In genomic region chr7:135974667-135975066, GRCh38 we compare ENCODE assay signal across 10 cellular contexts. TPM values are rescaled to one million over a fixed set of nuclear protein-coding genes. Genes with fewer than 3 reads are reported as not detected.
A peak's percentile ranks its signal among the peaks of the same experiment; 100 is the strongest.
DNase-seq lines count a peak whose midpoint lies in the region; ATAC-seq and TF ChIP-seq lines count a peak whose summit lies in the region.
"Had no signal": no experiment of that assay in that cellular context is flagged by ENCODE, and none has a peak within 500 bp of the region (broad histone marks: within the 10 kb centered on the region; RNA-seq: fewer than 3 reads in every experiment).

No MANE protein-coding gene starts in this region.

- no peak overlapping the region for H2AK5ac ChIP-seq in H9 (ENCODE audit: insufficient read length, low read length)

- H2AFZ ChIP-seq in H9 (ENCODE audit: low read length) = no peak overlapping the region

- H4K5ac ChIP-seq in H9 (ENCODE audit: insufficient read length, low read depth, low read length) = no peak overlapping the region

- H3K4me2 ChIP-seq in BLaER1 (peak overlapping the region; percentile 92), H9 (ENCODE audit: insufficient read depth, insufficient read length, low read length) (no peak overlapping the region)

- no peak overlapping the region for H3K18ac ChIP-seq in H9 (ENCODE audit: insufficient read length, low read depth, low read length)

- H3K4me1 Mint-ChIP-seq in T-helper 17 cell (peaks cover 40% of the 10 kb centered on the region), memory B cell (peaks cover 36% of the 10 kb centered on the region), H9 (peaks cover 8 to 10% of the 10 kb centered on the region in 2 experiments)

- TF ChIP-seq CTCF in GM12864 (IDR thresholded peaks at IDR 0.05; ENCODE audit: low read depth, low read length, missing control alignments) (no peak), H9 (conservative IDR thresholded peaks at IDR 0.05) (no peak)

- H3K4me1 ChIP-seq in BLaER1 = peaks cover 58% of the 10 kb centered on the region
- H3K4me1 ChIP-seq in H9 (ENCODE audit: insufficient read depth, low read length) = no peaks in the 10 kb centered on the region; the same call in 1 of the 2 replicates

- H3K27me3 Mint-ChIP-seq in T-helper 17 cell (no peaks in the 10 kb centered on the region), memory B cell (no peaks in the 10 kb centered on the region), H9 (ENCODE audit: low read depth) (no peaks in the 10 kb centered on the region; the same call in 1 of the 2 replicates)

- H3K14ac ChIP-seq in H9 (ENCODE audit: insufficient read depth, low read length) = no peak overlapping the region

- peaks cover 69% of the 10 kb centered on the region for H4K20me1 ChIP-seq in BLaER1
- H4K20me1 ChIP-seq in H9 (ENCODE audit: control insufficient read depth, insufficient read depth, insufficient read length) = no peaks in the 10 kb centered on the region

- H3K36me3 ChIP-seq in BLaER1 = peaks cover 22% of the 10 kb centered on the region
- H3K36me3 ChIP-seq: ovary had no signal

- peaks cover 2% of the 10 kb centered on the region for H3K79me1 ChIP-seq in H9 (ENCODE audit: insufficient read depth, low read depth, low read length, poor library complexity, severe bottlenecking)

- no peak overlapping the region for H4K8ac ChIP-seq in H9 (replicated peaks; ENCODE audit: insufficient read length, low read depth, low read length)

- H3K9me3 Mint-ChIP-seq in memory B cell = no peaks in the 10 kb centered on the region
- peaks cover 0 to 4% of the 10 kb centered on the region in 2 experiments; a peak in 3 of 5 replicates for H3K9me3 Mint-ChIP-seq in H9

- peaks cover 6% of the 10 kb centered on the region for H3K36me3 Mint-ChIP-seq in T-helper 17 cell (ENCODE audit: low read depth)
- H3K36me3 Mint-ChIP-seq in memory B cell = peaks cover 14% of the 10 kb centered on the region
- H3K36me3 Mint-ChIP-seq in H9 (ENCODE audit: insufficient read depth in 1 of 3, low read depth in 3 of 3) = peaks cover 0 to 7% (median 2%) of the 10 kb centered on the region in 3 experiments; a peak in 3 of 7 replicates

- H2BK12ac ChIP-seq in H9 (ENCODE audit: insufficient read length, low read depth, low read length) = no peak overlapping the region

- no peak overlapping the region for H3K56ac ChIP-seq in H9 (ENCODE audit: insufficient read length, low read depth, low read length)

- DNase-seq in GM12864 (ENCODE audit: low read depth) (no peak), T-helper 17 cell (no peak), memory B cell (ENCODE audit: low spot score in 2 of 2) (no peak), H9 (no peak)
- DNase-seq: ovary; stimulated activated CD4-positive, alpha-beta T cell treated with anti-CD3 and anti-CD28 coated beads, Interleukin-4, amount 100 ng/mL, for 1 hour had no signal

- H3K9ac ChIP-seq in BLaER1 (no peak overlapping the region), H9 (ENCODE audit: extremely low read depth, insufficient read length, low read length) (no peak overlapping the region)

- no peak overlapping the region for H2BK120ac ChIP-seq in H9 (ENCODE audit: low read depth, low read length, poor library complexity, severe bottlenecking)

- no peak for ATAC-seq in T-helper 17 cell
- no peak for ATAC-seq in memory B cell (ENCODE audit: low read depth)
- no peak for ATAC-seq in GM21619 (IDR thresholded peaks at IDR 0.05; ENCODE audit: unreplicated experiment)
- ATAC-seq in GM18873 (IDR thresholded peaks at IDR 0.05; ENCODE audit: low FRiP score, unreplicated experiment) = no peak
- ATAC-seq in HG03342 (IDR thresholded peaks at IDR 0.05; ENCODE audit: unreplicated experiment) = no peak

- WGBS in H9 (ENCODE audit: extremely low coverage, insufficient read length, low lambda C conversion rate) = no CpG with 5 or more reads among the region's 1 CpG

- no peak overlapping the region for H2BK15ac ChIP-seq in H9 (ENCODE audit: low read depth, low read length)

- H3K9me3 ChIP-seq in BLaER1 (no peaks in the 10 kb centered on the region), T-helper 17 cell (ENCODE audit: control insufficient read depth, low read length, poor library complexity, severe bottlenecking) (no peaks in the 10 kb centered on the region), H9 (ENCODE audit: control insufficient read depth, low read depth, low read length) (no peaks in the 10 kb centered on the region)
- H3K9me3 ChIP-seq: ovary had no signal

- H3K27ac Mint-ChIP-seq in T-helper 17 cell (peak overlapping the region; percentile 94), memory B cell (peak overlapping the region; percentile 84), H9 (no peak overlapping the region)

- no peak overlapping the region for H3K23ac ChIP-seq in H9 (ENCODE audit: insufficient read length, low read depth, low read length)

- H3K4me3 ChIP-seq in BLaER1 = no peak overlapping the region
- H3K4me3 ChIP-seq in GM12864 (ENCODE audit: low read depth, low read length) = peak overlapping the region; percentile 2; the same call in 1 of the 2 replicates
- H3K4me3 ChIP-seq: ovary had no signal

- no peak overlapping the region for H3K27ac ChIP-seq in BLaER1
- no peak overlapping the region for H3K27ac ChIP-seq in H9 (ENCODE audit: insufficient read length, low read depth, low read length)
- H3K27ac ChIP-seq: ovary had no signal

- H3T11ph ChIP-seq in H9 (ENCODE audit: low read length) = no peak overlapping the region

- peaks cover 24% of the 10 kb centered on the region for H3K79me2 ChIP-seq in H9 (ENCODE audit: insufficient read depth, low read length)

- no peak overlapping the region for H2BK5ac ChIP-seq in H9 (ENCODE audit: insufficient read length, low read length)

- no peak overlapping the region for H2BK20ac ChIP-seq in H9 (ENCODE audit: low read depth, low read length, poor library complexity, severe bottlenecking)

- H3K4me3 Mint-ChIP-seq in T-helper 17 cell = peak overlapping the region; percentile 80
- H3K4me3 Mint-ChIP-seq in memory B cell = peak overlapping the region; percentile 98
- H3K4me3 Mint-ChIP-seq in H9 = no peak overlapping the region

- H3K23me2 ChIP-seq in H9 (ENCODE audit: insufficient read length, low read depth, low read length, poor library complexity, severe bottlenecking) = peaks cover 4% of the 10 kb centered on the region

- H3K4ac ChIP-seq in H9 (ENCODE audit: low read depth, low read length) = no peak overlapping the region

- no peaks in the 10 kb centered on the region for H3K27me3 ChIP-seq in BLaER1
- no peaks in the 10 kb centered on the region for H3K27me3 ChIP-seq in H9 (ENCODE audit: insufficient read depth, low read length)
- H3K27me3 ChIP-seq: ovary had no signal

- H4K91ac ChIP-seq in H9 (ENCODE audit: insufficient read length, low read depth, low read length) = no peak overlapping the region

RNA-seq across cellular contexts. Expression of gene MTPN, which starts 2.5 kb away (rescaled TPM):
- 100 to 1,000 TPM; 104 to 193 TPM for total RNA-seq in T-helper 17 cell
- 98.2 and 105 TPM in 2 replicates for total RNA-seq in H9 (2021)

Comparison
In these comparisons a context has a peak if more than half of its experiments do, and no peak if none do; other contexts are left out.
1. H3K27ac Mint-ChIP-seq: peak in T-helper 17 cell (single experiment) and memory B cell (single experiment); none in H9 (0 of 3).
2. H3K4me3 Mint-ChIP-seq: peak in T-helper 17 cell (single experiment) and memory B cell (single experiment); none in H9 (0 of 2).